In the genomic region with DNA sequence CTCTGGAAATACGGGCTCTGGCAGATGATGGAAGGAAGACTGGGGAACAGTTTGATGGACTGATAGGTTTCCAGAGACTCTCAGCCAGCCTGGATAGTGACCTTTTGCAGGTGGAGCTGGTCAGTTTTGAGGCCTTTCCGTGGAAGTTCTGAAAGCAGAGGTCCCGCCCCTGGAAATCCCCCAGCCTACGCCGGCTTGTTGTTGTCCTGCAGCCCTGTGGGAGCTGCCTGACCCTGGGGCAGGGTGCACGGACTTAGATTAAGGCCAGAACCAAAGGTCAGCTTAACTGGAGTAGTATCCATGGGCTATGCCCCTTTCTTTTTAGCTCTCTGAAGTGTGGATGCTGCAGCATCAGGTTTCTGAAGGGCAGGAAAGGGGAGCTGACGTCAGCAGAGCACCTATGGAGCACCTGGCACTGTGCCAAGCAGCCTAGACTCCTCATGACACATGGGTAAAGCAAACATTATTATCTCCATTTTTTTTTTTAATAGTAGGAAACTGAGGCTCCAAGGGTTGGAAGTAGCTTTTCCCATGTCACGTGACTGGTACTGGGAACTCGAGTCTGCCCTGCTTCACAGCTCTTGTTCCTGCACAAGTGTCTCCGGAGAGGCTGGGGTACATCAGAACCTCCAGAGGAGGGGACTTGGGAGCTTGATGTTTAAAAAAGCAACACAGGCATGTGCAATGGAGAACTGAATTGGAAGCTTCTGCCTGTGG, we compare ENCODE assay signal across 1 cellular context.
TF ChIP-seq lines count a peak whose summit lies in the region.

No MANE protein-coding gene starts in this region.

TF ChIP-seq in HEK293, 187 proteins besides CTCF, POLR2A, EP300 and RAD21 (continued from another document and continues in another):
- TF ChIP-seq, protein P1, sequence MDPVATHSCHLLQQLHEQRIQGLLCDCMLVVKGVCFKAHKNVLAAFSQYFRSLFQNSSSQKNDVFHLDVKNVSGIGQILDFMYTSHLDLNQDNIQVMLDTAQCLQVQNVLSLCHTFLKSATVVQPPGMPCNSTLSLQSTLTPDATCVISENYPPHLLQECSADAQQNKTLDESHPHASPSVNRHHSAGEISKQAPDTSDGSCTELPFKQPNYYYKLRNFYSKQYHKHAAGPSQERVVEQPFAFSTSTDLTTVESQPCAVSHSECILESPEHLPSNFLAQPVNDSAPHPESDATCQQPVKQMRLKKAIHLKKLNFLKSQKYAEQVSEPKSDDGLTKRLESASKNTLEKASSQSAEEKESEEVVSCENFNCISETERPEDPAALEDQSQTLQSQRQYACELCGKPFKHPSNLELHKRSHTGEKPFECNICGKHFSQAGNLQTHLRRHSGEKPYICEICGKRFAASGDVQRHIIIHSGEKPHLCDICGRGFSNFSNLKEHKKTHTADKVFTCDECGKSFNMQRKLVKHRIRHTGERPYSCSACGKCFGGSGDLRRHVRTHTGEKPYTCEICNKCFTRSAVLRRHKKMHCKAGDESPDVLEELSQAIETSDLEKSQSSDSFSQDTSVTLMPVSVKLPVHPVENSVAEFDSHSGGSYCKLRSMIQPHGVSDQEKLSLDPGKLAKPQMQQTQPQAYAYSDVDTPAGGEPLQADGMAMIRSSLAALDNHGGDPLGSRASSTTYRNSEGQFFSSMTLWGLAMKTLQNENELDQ (tag by site-specific recombination; IDR thresholded peaks at IDR 0.05; ENCODE audit: low read depth) = no peak
- TF ChIP-seq ZNF670 (tag by site-specific recombination; IDR thresholded peaks at IDR 0.05; ENCODE audit: low read depth) (no peak), SP7 (tag by site-specific recombination; IDR thresholded peaks at IDR 0.05) (peak; percentile 82), KLF1 (tag by site-specific recombination; IDR thresholded peaks at IDR 0.05) (no peak), ZNF571 (tag by site-specific recombination; IDR thresholded peaks at IDR 0.05) (peak; percentile 98), ZNF121 (tag by site-specific recombination; IDR thresholded peaks at IDR 0.05) (no peak), GLIS2 (tag by site-specific recombination; IDR thresholded peaks at IDR 0.05) (no peak), ZNF530 (tag by site-specific recombination; IDR thresholded peaks at IDR 0.05; ENCODE audit: low read depth) (no peak), ZNF248 (tag by site-specific recombination; IDR thresholded peaks at IDR 0.05) (no peak; the same call in 1 of the 2 replicates), ZNF221 (tag by site-specific recombination; IDR thresholded peaks at IDR 0.05; ENCODE audit: borderline replicate concordance) (peak; percentile 98; the same call in 1 of the 2 replicates), ZFP3 (tag by site-specific recombination; IDR thresholded peaks at IDR 0.05; ENCODE audit: low read depth) (no peak), IKZF3 (tag by site-specific recombination; IDR thresholded peaks at IDR 0.05) (peak; percentile 90), KLF8 (tag by site-specific recombination; IDR thresholded peaks at IDR 0.05) (peak; percentile 71; the same call in 1 of the 2 replicates), REPIN1 (tag by site-specific recombination; IDR thresholded peaks at IDR 0.05; ENCODE audit: low read depth) (no peak), ZNF596 (tag by site-specific recombination; IDR thresholded peaks at IDR 0.05) (peak; percentile 79), ZNF2 (tag by site-specific recombination; IDR thresholded peaks at IDR 0.05) (peak; percentile 44; the same call in 1 of the 2 replicates), ZNF23 (tag by site-specific recombination; IDR thresholded peaks at IDR 0.05; ENCODE audit: borderline replicate concordance) (no peak), ZBTB21 (tag by site-specific recombination; IDR thresholded peaks at IDR 0.05) (peak; percentile 82), KLF9 (tag by site-specific recombination; IDR thresholded peaks at IDR 0.05; ENCODE audit: low read depth) (no peak), ZNF626 (tag by site-specific recombination; IDR thresholded peaks at IDR 0.05) (no peak), ZNF19 (tag by site-specific recombination; IDR thresholded peaks at IDR 0.05; ENCODE audit: low read depth) (no peak), ZNF341 (tag by site-specific recombination; IDR thresholded peaks at IDR 0.05; ENCODE audit: low read depth) (no peak), SP2 (tag by site-specific recombination; IDR thresholded peaks at IDR 0.05) (no peak), ZNF214 (tag by site-specific recombination; IDR thresholded peaks at IDR 0.05; ENCODE audit: borderline replicate concordance) (peak; percentile 95; the same call in 1 of the 2 replicates), ZNF391 (tag by site-specific recombination; IDR thresholded peaks at IDR 0.05; ENCODE audit: borderline replicate concordance, low read depth) (0 out of 2 replicates have a peak, but pooled peaks have one; percentile 37), ZNF660 (tag by site-specific recombination; IDR thresholded peaks at IDR 0.05) (peak; percentile 99), ZSCAN16 (tag by site-specific recombination; IDR thresholded peaks at IDR 0.05) (no peak), ZNF239 (tag by site-specific recombination; IDR thresholded peaks at IDR 0.05) (no peak), ZNF621 (tag by site-specific recombination; IDR thresholded peaks at IDR 0.05) (0 out of 2 replicates have a peak, but pooled peaks have one; percentile 62), ZNF202 (tag by site-specific recombination; IDR thresholded peaks at IDR 0.05; ENCODE audit: borderline replicate concordance) (no peak), EGR2 (tag by site-specific recombination; IDR thresholded peaks at IDR 0.05; ENCODE audit: low read depth) (no peak), ZFP41 (tag by site-specific recombination; IDR thresholded peaks at IDR 0.05; ENCODE audit: borderline replicate concordance) (no peak), ZNF37A (tag by site-specific recombination; IDR thresholded peaks at IDR 0.05) (no peak; the same call in 1 of the 2 replicates), MEIS1 (CRISPR knock-in tag; IDR thresholded peaks at IDR 0.05; ENCODE audit: borderline replicate concordance) (no peak)
- TF ChIP-seq, protein P2, sequence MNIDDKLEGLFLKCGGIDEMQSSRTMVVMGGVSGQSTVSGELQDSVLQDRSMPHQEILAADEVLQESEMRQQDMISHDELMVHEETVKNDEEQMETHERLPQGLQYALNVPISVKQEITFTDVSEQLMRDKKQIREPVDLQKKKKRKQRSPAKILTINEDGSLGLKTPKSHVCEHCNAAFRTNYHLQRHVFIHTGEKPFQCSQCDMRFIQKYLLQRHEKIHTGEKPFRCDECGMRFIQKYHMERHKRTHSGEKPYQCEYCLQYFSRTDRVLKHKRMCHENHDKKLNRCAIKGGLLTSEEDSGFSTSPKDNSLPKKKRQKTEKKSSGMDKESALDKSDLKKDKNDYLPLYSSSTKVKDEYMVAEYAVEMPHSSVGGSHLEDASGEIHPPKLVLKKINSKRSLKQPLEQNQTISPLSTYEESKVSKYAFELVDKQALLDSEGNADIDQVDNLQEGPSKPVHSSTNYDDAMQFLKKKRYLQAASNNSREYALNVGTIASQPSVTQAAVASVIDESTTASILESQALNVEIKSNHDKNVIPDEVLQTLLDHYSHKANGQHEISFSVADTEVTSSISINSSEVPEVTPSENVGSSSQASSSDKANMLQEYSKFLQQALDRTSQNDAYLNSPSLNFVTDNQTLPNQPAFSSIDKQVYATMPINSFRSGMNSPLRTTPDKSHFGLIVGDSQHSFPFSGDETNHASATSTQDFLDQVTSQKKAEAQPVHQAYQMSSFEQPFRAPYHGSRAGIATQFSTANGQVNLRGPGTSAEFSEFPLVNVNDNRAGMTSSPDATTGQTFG (tag by site-specific recombination; IDR thresholded peaks at IDR 0.05; ENCODE audit: borderline replicate concordance) = 0 out of 2 replicates have a peak, but pooled peaks have one; percentile 57
- TF ChIP-seq, protein P3, sequence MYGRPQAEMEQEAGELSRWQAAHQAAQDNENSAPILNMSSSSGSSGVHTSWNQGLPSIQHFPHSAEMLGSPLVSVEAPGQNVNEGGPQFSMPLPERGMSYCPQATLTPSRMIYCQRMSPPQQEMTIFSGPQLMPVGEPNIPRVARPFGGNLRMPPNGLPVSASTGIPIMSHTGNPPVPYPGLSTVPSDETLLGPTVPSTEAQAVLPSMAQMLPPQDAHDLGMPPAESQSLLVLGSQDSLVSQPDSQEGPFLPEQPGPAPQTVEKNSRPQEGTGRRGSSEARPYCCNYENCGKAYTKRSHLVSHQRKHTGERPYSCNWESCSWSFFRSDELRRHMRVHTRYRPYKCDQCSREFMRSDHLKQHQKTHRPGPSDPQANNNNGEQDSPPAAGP (tag by site-specific recombination; IDR thresholded peaks at IDR 0.05) = peak; percentile 88
- TF ChIP-seq, protein P4, sequence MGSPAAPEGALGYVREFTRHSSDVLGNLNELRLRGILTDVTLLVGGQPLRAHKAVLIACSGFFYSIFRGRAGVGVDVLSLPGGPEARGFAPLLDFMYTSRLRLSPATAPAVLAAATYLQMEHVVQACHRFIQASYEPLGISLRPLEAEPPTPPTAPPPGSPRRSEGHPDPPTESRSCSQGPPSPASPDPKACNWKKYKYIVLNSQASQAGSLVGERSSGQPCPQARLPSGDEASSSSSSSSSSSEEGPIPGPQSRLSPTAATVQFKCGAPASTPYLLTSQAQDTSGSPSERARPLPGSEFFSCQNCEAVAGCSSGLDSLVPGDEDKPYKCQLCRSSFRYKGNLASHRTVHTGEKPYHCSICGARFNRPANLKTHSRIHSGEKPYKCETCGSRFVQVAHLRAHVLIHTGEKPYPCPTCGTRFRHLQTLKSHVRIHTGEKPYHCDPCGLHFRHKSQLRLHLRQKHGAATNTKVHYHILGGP (tag by site-specific recombination; IDR thresholded peaks at IDR 0.05) = peak; percentile 83
- TF ChIP-seq, protein P5, sequence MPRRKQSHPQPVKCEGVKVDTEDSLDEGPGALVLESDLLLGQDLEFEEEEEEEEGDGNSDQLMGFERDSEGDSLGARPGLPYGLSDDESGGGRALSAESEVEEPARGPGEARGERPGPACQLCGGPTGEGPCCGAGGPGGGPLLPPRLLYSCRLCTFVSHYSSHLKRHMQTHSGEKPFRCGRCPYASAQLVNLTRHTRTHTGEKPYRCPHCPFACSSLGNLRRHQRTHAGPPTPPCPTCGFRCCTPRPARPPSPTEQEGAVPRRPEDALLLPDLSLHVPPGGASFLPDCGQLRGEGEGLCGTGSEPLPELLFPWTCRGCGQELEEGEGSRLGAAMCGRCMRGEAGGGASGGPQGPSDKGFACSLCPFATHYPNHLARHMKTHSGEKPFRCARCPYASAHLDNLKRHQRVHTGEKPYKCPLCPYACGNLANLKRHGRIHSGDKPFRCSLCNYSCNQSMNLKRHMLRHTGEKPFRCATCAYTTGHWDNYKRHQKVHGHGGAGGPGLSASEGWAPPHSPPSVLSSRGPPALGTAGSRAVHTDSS (tag by site-specific recombination; IDR thresholded peaks at IDR 0.05) = peak; percentile 67; the same call in 1 of the 2 replicates
- TF ChIP-seq, protein P6, sequence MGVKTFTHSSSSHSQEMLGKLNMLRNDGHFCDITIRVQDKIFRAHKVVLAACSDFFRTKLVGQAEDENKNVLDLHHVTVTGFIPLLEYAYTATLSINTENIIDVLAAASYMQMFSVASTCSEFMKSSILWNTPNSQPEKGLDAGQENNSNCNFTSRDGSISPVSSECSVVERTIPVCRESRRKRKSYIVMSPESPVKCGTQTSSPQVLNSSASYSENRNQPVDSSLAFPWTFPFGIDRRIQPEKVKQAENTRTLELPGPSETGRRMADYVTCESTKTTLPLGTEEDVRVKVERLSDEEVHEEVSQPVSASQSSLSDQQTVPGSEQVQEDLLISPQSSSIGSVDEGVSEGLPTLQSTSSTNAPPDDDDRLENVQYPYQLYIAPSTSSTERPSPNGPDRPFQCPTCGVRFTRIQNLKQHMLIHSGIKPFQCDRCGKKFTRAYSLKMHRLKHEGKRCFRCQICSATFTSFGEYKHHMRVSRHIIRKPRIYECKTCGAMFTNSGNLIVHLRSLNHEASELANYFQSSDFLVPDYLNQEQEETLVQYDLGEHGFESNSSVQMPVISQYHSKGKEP (tag by site-specific recombination; IDR thresholded peaks at IDR 0.05) = peak; percentile 97
- TF ChIP-seq, protein P7, sequence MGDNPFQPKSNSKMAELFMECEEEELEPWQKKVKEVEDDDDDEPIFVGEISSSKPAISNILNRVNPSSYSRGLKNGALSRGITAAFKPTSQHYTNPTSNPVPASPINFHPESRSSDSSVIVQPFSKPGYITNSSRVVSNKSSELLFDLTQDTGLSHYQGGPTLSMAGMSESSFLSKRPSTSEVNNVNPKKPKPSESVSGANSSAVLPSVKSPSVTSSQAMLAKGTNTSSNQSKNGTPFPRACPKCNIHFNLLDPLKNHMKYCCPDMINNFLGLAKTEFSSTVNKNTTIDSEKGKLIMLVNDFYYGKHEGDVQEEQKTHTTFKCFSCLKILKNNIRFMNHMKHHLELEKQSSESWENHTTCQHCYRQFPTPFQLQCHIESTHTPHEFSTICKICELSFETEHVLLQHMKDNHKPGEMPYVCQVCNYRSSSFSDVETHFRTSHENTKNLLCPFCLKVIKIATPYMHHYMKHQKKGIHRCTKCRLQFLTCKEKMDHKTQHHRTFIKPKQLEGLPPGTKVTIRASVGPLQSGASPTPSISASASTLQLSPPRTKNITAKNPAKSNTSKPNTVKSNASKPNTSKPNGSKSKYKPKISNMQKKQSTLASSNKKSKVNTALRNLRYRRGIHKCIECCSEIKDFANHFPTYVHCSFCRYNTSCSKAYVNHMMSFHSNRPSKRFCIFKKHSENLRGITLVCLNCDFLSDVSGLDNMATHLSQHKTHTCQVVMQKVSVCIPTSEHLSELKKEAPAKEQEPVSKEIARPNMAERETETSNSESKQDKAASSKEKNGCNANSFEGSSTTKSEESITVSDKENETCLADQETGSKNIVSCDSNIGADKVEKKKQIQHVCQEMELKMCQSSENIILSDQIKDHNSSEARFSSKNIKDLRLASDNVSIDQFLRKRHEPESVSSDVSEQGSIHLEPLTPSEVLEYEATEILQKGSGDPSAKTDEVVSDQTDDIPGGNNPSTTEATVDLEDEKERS (tag by site-specific recombination; IDR thresholded peaks at IDR 0.05) = no peak
- TF ChIP-seq, protein P8, sequence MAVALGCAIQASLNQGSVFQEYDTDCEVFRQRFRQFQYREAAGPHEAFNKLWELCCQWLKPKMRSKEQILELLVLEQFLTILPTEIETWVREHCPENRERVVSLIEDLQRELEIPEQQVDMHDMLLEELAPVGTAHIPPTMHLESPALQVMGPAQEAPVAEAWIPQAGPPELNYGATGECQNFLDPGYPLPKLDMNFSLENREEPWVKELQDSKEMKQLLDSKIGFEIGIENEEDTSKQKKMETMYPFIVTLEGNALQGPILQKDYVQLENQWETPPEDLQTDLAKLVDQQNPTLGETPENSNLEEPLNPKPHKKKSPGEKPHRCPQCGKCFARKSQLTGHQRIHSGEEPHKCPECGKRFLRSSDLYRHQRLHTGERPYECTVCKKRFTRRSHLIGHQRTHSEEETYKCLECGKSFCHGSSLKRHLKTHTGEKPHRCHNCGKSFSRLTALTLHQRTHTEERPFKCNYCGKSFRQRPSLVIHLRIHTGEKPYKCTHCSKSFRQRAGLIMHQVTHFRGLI (tag by site-specific recombination; IDR thresholded peaks at IDR 0.05) = peak; percentile 45; the same call in 1 of the 2 replicates
- TF ChIP-seq, protein P9, sequence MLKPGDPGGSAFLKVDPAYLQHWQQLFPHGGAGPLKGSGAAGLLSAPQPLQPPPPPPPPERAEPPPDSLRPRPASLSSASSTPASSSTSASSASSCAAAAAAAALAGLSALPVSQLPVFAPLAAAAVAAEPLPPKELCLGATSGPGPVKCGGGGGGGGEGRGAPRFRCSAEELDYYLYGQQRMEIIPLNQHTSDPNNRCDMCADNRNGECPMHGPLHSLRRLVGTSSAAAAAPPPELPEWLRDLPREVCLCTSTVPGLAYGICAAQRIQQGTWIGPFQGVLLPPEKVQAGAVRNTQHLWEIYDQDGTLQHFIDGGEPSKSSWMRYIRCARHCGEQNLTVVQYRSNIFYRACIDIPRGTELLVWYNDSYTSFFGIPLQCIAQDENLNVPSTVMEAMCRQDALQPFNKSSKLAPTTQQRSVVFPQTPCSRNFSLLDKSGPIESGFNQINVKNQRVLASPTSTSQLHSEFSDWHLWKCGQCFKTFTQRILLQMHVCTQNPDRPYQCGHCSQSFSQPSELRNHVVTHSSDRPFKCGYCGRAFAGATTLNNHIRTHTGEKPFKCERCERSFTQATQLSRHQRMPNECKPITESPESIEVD (tag by site-specific recombination; IDR thresholded peaks at IDR 0.05) = peak; percentile 55; the same call in 1 of the 2 replicates
